In the genomic region with DNA sequence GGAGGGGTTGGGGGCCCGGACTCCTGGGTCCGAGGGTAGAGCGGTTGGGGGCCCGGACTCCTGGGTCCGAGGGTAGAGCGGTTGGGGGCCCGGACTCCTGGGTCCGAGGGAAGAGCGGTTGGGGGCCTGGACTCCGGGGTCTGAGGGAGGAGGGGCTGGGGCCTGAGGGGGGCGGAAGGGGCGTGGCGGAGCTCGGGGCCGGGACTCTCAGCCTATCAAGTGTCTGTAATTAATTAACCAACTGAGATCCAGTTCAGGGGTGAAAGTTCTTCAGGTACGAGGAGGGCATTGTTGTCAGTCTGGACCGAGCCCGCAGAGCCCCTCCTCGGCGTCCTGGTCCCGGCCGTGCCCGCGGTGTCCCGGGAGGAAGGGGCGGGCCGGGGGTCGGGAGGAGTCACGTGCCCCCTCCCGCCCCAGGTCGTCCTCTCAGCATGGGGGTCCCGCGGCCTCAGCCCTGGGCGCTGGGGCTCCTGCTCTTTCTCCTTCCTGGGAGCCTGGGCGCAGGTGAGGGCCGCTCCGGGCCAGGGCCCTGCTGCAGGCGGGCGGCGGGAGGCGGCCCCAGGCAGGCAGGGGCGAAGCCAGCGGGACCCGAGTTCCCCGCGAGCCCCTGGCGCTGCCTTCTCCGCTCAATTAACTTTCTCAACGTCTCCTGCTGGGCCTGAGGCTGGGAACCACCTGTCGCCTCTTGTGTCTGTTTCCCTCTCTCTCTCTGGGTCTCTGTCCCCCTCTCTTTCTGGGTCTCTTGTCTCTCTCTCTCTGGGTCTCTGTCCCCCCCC, we compare ENCODE assay signal across 8 cellular contexts. TPM values are rescaled to one million over a fixed set of nuclear protein-coding genes. Genes with fewer than 3 reads are reported as not detected.
A peak's percentile ranks its signal among the peaks of the same experiment; 100 is the strongest.
DNase-seq lines count a peak whose midpoint lies in the region; ATAC-seq and TF ChIP-seq lines count a peak whose summit lies in the region.

No MANE protein-coding gene starts in this region.

- intact Hi-C loops in left lung (cut with DNase I), result no loop called here

- no peaks in the 10 kb centered on the region for H3F3A ChIP-seq in OCI-LY1 (ENCODE audit: insufficient read depth, low read length)

- DNase-seq in activated CD4-positive, CD25-positive, alpha-beta regulatory T cell treated with anti-CD3 and anti-CD28 coated beads, Interleukin-2, amount 50 U/mL, for 72 hours, result no peak
- DNase-seq in cardiac fibroblast (ENCODE audit: low read depth in 2 of 2) (peak in 1 of 2 donors; percentile 57), left lung (peak; percentile 64 to 83), activated gamma-delta T cell treated with Interleukin-2 at 50 U/mL for 16 hours (no peak), CD1c-positive myeloid dendritic cell (ENCODE audit: extremely low spot score) (no peak)

- H3K27ac ChIP-seq in OCI-LY1 (ENCODE audit: low read depth, low read length, poor library complexity, severe bottlenecking) (no peak overlapping the region), left lung (peak overlapping the region; percentile 91), stomach smooth muscle (ENCODE audit: low read length) (peak overlapping the region; percentile 92)

- H3K4me3 ChIP-seq in OCI-LY1 (ENCODE audit: low read depth, low read length, poor library complexity, severe bottlenecking) (peak overlapping the region; percentile 68), cardiac fibroblast (replicated peaks in 1 of 2; ENCODE audit: low read depth in 2 of 2, low read length in 2 of 2) (peak overlapping the region; percentile 54 to 63), left lung (peak overlapping the region; percentile 72 to 74), stomach smooth muscle (ENCODE audit: low read length in 2 of 2) (peak overlapping the region; percentile 64 to 81)

- H3K36me3 ChIP-seq in OCI-LY1 (ENCODE audit: insufficient read depth, low read length) (no peaks in the 10 kb centered on the region), left lung (peaks cover 0 to 4% of the 10 kb centered on the region in 2 donors), stomach smooth muscle (ENCODE audit: control insufficient read depth in 2 of 2, insufficient read depth in 2 of 2, low read length in 2 of 2) (peaks cover 0 to 4% of the 10 kb centered on the region in 2 donors)

- no peaks in the 10 kb centered on the region for H4K20me1 ChIP-seq in OCI-LY1 (ENCODE audit: insufficient read depth, low read length)

- H2AFZ ChIP-seq in OCI-LY1 (ENCODE audit: low read length), result no peak overlapping the region

- H3K9ac ChIP-seq in OCI-LY1 (ENCODE audit: low read length) (peak overlapping the region; percentile 70), stomach smooth muscle (ENCODE audit: low read length in 2 of 2) (peak overlapping the region; percentile 68 to 82)

- peaks cover 12% of the 10 kb centered on the region for H3K4me1 ChIP-seq in OCI-LY1 (ENCODE audit: insufficient read depth, low read length, severe bottlenecking)
- H3K4me1 ChIP-seq in left lung, result peaks cover 0 to 59% of the 10 kb centered on the region in 2 donors
- peaks cover 21% of the 10 kb centered on the region for H3K4me1 ChIP-seq in stomach smooth muscle (ENCODE audit: control insufficient read depth, insufficient read depth, low read length)

- no peaks in the 10 kb centered on the region; the same call in 1 of the 2 replicates for H3K27me3 ChIP-seq in OCI-LY1 (ENCODE audit: insufficient read depth, low read length)
- no peaks in the 10 kb centered on the region for H3K27me3 ChIP-seq in left lung
- no peaks in the 10 kb centered on the region for H3K27me3 ChIP-seq in stomach smooth muscle (ENCODE audit: control insufficient read depth in 1 of 2, insufficient read depth in 2 of 2, low read length in 2 of 2)

- peak; percentile 67 to 70 for ATAC-seq in activated CD4-positive, CD25-positive, alpha-beta regulatory T cell treated with anti-CD3 and anti-CD28 coated beads, Interleukin-2, amount 50 U/mL, for 24 hours
- peak; percentile 80 for ATAC-seq in left lung

- peak overlapping the region; percentile 77 for H3K4me2 ChIP-seq in OCI-LY1 (ENCODE audit: low read length)

- TF ChIP-seq CTCF in OCI-LY1 (IDR thresholded peaks at IDR 0.05; ENCODE audit: low read length) (no peak), cardiac fibroblast (IDR thresholded peaks at IDR 0.05; ENCODE audit: low read depth, low read length) (no peak), left lung (IDR thresholded peaks at IDR 0.05) (no peak)

- H3K79me2 ChIP-seq in OCI-LY1 (ENCODE audit: insufficient read depth, low read length), result no peaks in the 10 kb centered on the region

- H3K9me3 ChIP-seq in OCI-LY1 (ENCODE audit: low read length), result no peaks in the 10 kb centered on the region
- no peaks in the 10 kb centered on the region for H3K9me3 ChIP-seq in left lung
- H3K9me3 ChIP-seq in stomach smooth muscle (ENCODE audit: control insufficient read depth in 2 of 2, low read length in 2 of 2), result no peaks in the 10 kb centered on the region

- H3K9me2 ChIP-seq in OCI-LY1 (ENCODE audit: low read depth, low read length), result no peaks in the 10 kb centered on the region

RNA-seq across cellular contexts. Expression of a gene that starts 0.7 kb away (rescaled TPM):
- 100 to 1,000 TPM; 283 to 288 TPM for total RNA-seq in left lung

RNA-seq across cellular contexts. Expression of a gene that starts 14.6 kb away (rescaled TPM):
- 10 to 100 TPM; 55.4 to 65.3 TPM for total RNA-seq in left lung

RNA-seq across cellular contexts. Expression of a gene that starts 16.9 kb away (rescaled TPM):
- total RNA-seq in left lung, result 1,000 to 10,000 TPM; 1,463 to 1,657 TPM

RNA-seq across cellular contexts. Expression of a gene that starts 25.8 kb away (rescaled TPM):
- 1,000 to 10,000 TPM; 1,924 to 2,053 TPM for total RNA-seq in left lung

RNA-seq across cellular contexts. Expression of a gene that starts 39.1 kb away (rescaled TPM):
- 10 to 100 TPM in 1 of 2 donors, 1 to 10 TPM in 1; 6.8 to 10.1 TPM for total RNA-seq in left lung

Comparison
In these comparisons a context has a peak if more than half of its experiments do, and no peak if none do; other contexts are left out.
1. DNase-seq: peak in left lung (2 of 2); none in activated CD4-positive, CD25-positive, alpha-beta regulatory T cell treated with anti-CD3 and anti-CD28 coated beads, Interleukin-2, amount 50 U/mL, for 72 hours (single experiment), activated gamma-delta T cell treated with Interleukin-2 at 50 U/mL for 16 hours (single experiment) and CD1c-positive myeloid dendritic cell (single experiment).
2. Peak in every context shown above with its lines, with median percentiles within 50 percentile points of each other: H3K4me3 ChIP-seq.